ENCODE assay signal across 10 cellular contexts in genomic region chr11:14554959-14555358, GRCh38. TPM values are rescaled to one million over a fixed set of nuclear protein-coding genes. Genes with fewer than 3 reads are reported as not detected.
DNase-seq lines count a peak whose midpoint lies in the region; ATAC-seq and TF ChIP-seq lines count a peak whose summit lies in the region.
"Had no signal": no experiment of that assay in that cellular context is flagged by ENCODE, and none has a peak within 500 bp of the region (broad histone marks: within the 10 kb centered on the region; RNA-seq: fewer than 3 reads in every experiment).

No MANE protein-coding gene starts in this region.

- H3K9me3 ChIP-seq in MM.1S (replicated peaks; ENCODE audit: insufficient read depth, low read length) (no peaks in the 10 kb centered on the region), sigmoid colon (no peaks in the 10 kb centered on the region)
- H3K9me3 ChIP-seq: psoas muscle had no signal

- no peaks in the 10 kb centered on the region for H3K36me3 Mint-ChIP-seq in effector memory CD8-positive, alpha-beta T cell (ENCODE audit: insufficient read depth)

- H3K79me2 ChIP-seq in MM.1S (ENCODE audit: low read length): no peaks in the 10 kb centered on the region

- H3K27me3 ChIP-seq in MM.1S (replicated peaks; ENCODE audit: insufficient read depth, low read length) (no peaks in the 10 kb centered on the region), sigmoid colon (no peaks in the 10 kb centered on the region)

- WGBS in sigmoid colon, 2 donors: 21 to 31% methylated on average over 2 of the region's 2 CpGs

- TF ChIP-seq EP300 in sigmoid colon (IDR thresholded peaks at IDR 0.05): peak; percentile 49 to 92 (median 65)

- H3K36me3 ChIP-seq in MM.1S (replicated peaks; ENCODE audit: insufficient read depth, low read length): no peaks in the 10 kb centered on the region
- H3K36me3 ChIP-seq in sigmoid colon: no peaks in the 10 kb centered on the region

- H3K27ac ChIP-seq in MM.1S (ENCODE audit: low read length): peak overlapping the region; percentile 65
- H3K27ac ChIP-seq in sigmoid colon: peak overlapping the region in 3 of 4 donors; percentile 15 to 78 (median 76)
- H3K27ac ChIP-seq: 22Rv1, psoas muscle had no signal

- peak overlapping the region; percentile 29; the same call in 1 of the 2 replicates for H3K9ac ChIP-seq in MM.1S (ENCODE audit: low read length)

- H3K9me3 Mint-ChIP-seq in effector memory CD8-positive, alpha-beta T cell: no peaks in the 10 kb centered on the region

- peak overlapping the region; percentile 71 to 88 for H3K27ac Mint-ChIP-seq in effector memory CD8-positive, alpha-beta T cell

- TF ChIP-seq POLR2A in sigmoid colon (IDR thresholded peaks at IDR 0.05): no peak

- intact Hi-C loops in sigmoid colon (cut with DNase I): loop anchor here (5.0 to 10.0 kb wide), 2 partner anchors 67 to 190 kb away; no protein-coding TSS in a partner anchor

- peak overlapping the region; percentile 44 to 46 for H3K4me3 Mint-ChIP-seq in effector memory CD8-positive, alpha-beta T cell

- no peaks in the 10 kb centered on the region for H3K27me3 Mint-ChIP-seq in effector memory CD8-positive, alpha-beta T cell

- peaks cover 22 to 31% of the 10 kb centered on the region in 2 donors for H3K4me1 Mint-ChIP-seq in effector memory CD8-positive, alpha-beta T cell (ENCODE audit: low read depth in 2 of 2)

- no peaks in the 10 kb centered on the region for H4K20me1 ChIP-seq in MM.1S (ENCODE audit: insufficient read depth, low read length)

- H3F3A ChIP-seq in MM.1S (ENCODE audit: insufficient read depth, low read length): no peaks in the 10 kb centered on the region; the same call in 1 of the 2 replicates

- H3K4me3 ChIP-seq in MM.1S (ENCODE audit: low read length) (no peak overlapping the region), sigmoid colon (no peak overlapping the region)
- H3K4me3 ChIP-seq: psoas muscle had no signal

- H3K4me2 ChIP-seq in MM.1S (ENCODE audit: low read depth, low read length): peak overlapping the region; percentile 25

- TF ChIP-seq CTCF in MM.1S (IDR thresholded peaks at IDR 0.05; ENCODE audit: low read length) (no peak), sigmoid colon (IDR thresholded peaks at IDR 0.05) (no peak)

- no peak overlapping the region for H2AFZ ChIP-seq in MM.1S (ENCODE audit: low read length)

- H3K9me2 ChIP-seq in MM.1S (replicated peaks; ENCODE audit: insufficient read depth, low read length): no peaks in the 10 kb centered on the region

- peak; percentile 97 for ATAC-seq in effector memory CD8-positive, alpha-beta T cell (replicated peaks)

- DNase-seq in DMS 273 (lab: John Stamatoyannopoulos, UW; ENCODE audit: unreplicated experiment): peak; percentile 2
- DNase-seq in DMS 273 treated with DMSO at 0.1 percent for 48 hours (lab: John Stamatoyannopoulos, UW): no peak
- DNase-seq in MM.1S: peak; percentile 84
- peak; percentile 33 to 35 (median 33) for DNase-seq in effector memory CD8-positive, alpha-beta T cell
- DNase-seq in sigmoid colon: no peak
- no peak for DNase-seq in NCI-H774 (lab: John Stamatoyannopoulos, UW)
- no peak for DNase-seq in OCI-M2 (lab: John Stamatoyannopoulos, UW; ENCODE audit: unreplicated experiment)
- DNase-seq in NCI-H187 (lab: John Stamatoyannopoulos, UW): no peak
- DNase-seq: psoas muscle had no signal

- peaks cover 21% of the 10 kb centered on the region for H3K4me1 ChIP-seq in MM.1S (ENCODE audit: low read length)
- peaks cover 0 to 49% (median 25%) of the 10 kb centered on the region in 4 donors for H3K4me1 ChIP-seq in sigmoid colon
- H3K4me1 ChIP-seq: psoas muscle had no signal

RNA-seq across cellular contexts. Expression of gene PSMA1, which starts 34.8 kb away (rescaled TPM):
- total RNA-seq in sigmoid colon: 100 to 1,000 TPM; 109 to 137 (median 123) TPM
- polyA plus RNA-seq in sigmoid colon: 100 to 1,000 TPM; 137 to 170 (median 145) TPM

RNA-seq across cellular contexts. Expression of gene COPB1, which starts 55.3 kb away (rescaled TPM):
- total RNA-seq in sigmoid colon: 100 to 1,000 TPM in 1 of 4 donors, 10 to 100 TPM in 3; 70.2 to 103 (median 76.3) TPM
- 10 to 100 TPM; 54.6 to 65.5 (median 57.7) TPM for polyA plus RNA-seq in sigmoid colon

Comparison
In these comparisons a context has a peak if more than half of its experiments do, and no peak if none do; other contexts are left out.
1. DNase-seq: peak in DMS 273 (single experiment), MM.1S (single experiment) and effector memory CD8-positive, alpha-beta T cell (3 of 3); none in DMS 273 treated with DMSO at 0.1 percent for 48 hours (single experiment), sigmoid colon (single experiment), NCI-H774 (single experiment), OCI-M2 (single experiment) and NCI-H187 (0 of 2).